In the genomic region with DNA sequence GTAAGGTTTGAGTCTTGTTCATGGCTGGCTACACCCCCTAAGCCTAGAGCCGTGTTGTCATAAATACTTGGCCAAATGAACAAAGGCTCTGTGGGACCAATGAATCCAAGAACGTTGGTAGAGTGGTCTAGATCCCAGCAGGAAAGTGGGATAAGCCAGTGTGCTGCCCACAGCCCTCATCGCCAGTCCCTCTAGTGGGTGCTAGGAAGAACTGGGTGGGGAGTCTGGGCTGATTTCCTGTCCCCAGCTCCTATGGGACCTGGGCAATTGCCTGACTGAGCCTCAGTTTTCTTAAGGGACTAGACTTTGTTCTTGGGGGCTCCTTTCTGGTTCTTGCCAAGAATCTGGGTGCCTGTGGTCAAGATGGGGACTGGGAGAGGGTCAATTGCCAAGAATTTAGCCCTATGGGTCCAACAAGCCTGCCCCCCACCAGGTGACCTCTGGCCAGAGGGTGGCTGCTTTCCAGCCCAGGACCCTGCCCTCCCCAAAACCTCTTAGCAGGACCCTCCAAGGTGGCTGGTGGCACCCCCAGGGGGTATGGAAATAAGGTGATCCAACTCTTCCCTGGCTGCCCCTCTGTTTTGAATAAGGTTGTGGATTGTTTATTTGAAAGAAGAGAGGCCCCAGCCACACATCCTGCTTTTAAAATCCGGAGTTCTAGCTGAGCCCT, we compare ENCODE assay signal across 19 cellular contexts. TPM values are rescaled to one million over a fixed set of nuclear protein-coding genes. Genes with fewer than 3 reads are reported as not detected.
DNase-seq lines count a peak whose midpoint lies in the region; ATAC-seq and TF ChIP-seq lines count a peak whose summit lies in the region.
"Had no signal": no experiment of that assay in that cellular context is flagged by ENCODE, and none has a peak within 500 bp of the region (broad histone marks: within the 10 kb centered on the region; RNA-seq: fewer than 3 reads in every experiment).

No MANE protein-coding gene starts in this region.

- H3K9me3 ChIP-seq in breast epithelium (no peaks in the 10 kb centered on the region), mucosa of rectum (ENCODE audit: control insufficient read depth in 2 of 2, low read length in 2 of 2) (no peaks in the 10 kb centered on the region), upper lobe of right lung (no peaks in the 10 kb centered on the region), testis (no peaks in the 10 kb centered on the region)
- H3K9me3 ChIP-seq: prostate gland had no signal

- TF ChIP-seq CTCF in breast epithelium (IDR thresholded peaks at IDR 0.05): no peak
- TF ChIP-seq CTCF in MCF 10A (IDR thresholded peaks at IDR 0.05; ENCODE audit: unreplicated experiment): no peak
- TF ChIP-seq CTCF in choroid plexus epithelial cell (conservative IDR thresholded peaks at IDR 0.05; ENCODE audit: low read depth, low read length): peak; percentile 34
- no peak for TF ChIP-seq CTCF in upper lobe of right lung (IDR thresholded peaks at IDR 0.05)
- no peak for TF ChIP-seq CTCF in testis (IDR thresholded peaks at IDR 0.05)

- no peaks in the 10 kb centered on the region for H3K9me3 Mint-ChIP-seq in MCF 10A (ENCODE audit: unreplicated experiment)

- TF ChIP-seq POLR2A in breast epithelium (IDR thresholded peaks at IDR 0.05) (no peak), testis (IDR thresholded peaks at IDR 0.05) (no peak)

- H3K36me3 ChIP-seq in breast epithelium (no peaks in the 10 kb centered on the region), mucosa of rectum (ENCODE audit: control insufficient read depth in 2 of 2, insufficient read depth in 2 of 2, low read length in 2 of 2) (no peaks in the 10 kb centered on the region), upper lobe of right lung (no peaks in the 10 kb centered on the region), testis (ENCODE audit: low read depth, missing control alignments) (no peaks in the 10 kb centered on the region)
- H3K36me3 ChIP-seq: prostate gland had no signal

- H3K27me3 Mint-ChIP-seq in MCF 10A (ENCODE audit: insufficient read depth, unreplicated experiment): no peaks in the 10 kb centered on the region

- DNase-seq in breast epithelium (ENCODE audit: low spot score in 2 of 2): no peak
- no peak for DNase-seq in MCF 10A (ENCODE audit: unreplicated experiment)
- DNase-seq in choroid plexus epithelial cell (ENCODE audit: low read depth): no peak
- DNase-seq in upper lobe of right lung: peak; percentile 35
- DNase-seq in NCI-H82 (lab: John Stamatoyannopoulos, UW): no peak
- no peak for DNase-seq in testis
- no peak for DNase-seq in stimulated activated CD4-positive, alpha-beta T cell treated with anti-CD3 and anti-CD28 coated beads, Interleukin-1b, Interleukin-23, amount 100 ng/mL, for 48 hours
- DNase-seq: activated CD8-positive, alpha-beta memory T cell treated with anti-CD3 and anti-CD28 coated beads, Interleukin-2, amount 50 U/mL, for 48 hours; amniotic stem cell; DMS 273 treated with DMSO at 0.1 percent for 48 hours; effector CD4-positive, alpha-beta T cell; GOT3; NCI-H1105; NCI-H526; SHP77 treated with DMSO at 0.1 percent for 48 hours had no signal

- peaks cover 6% of the 10 kb centered on the region for H3K4me1 Mint-ChIP-seq in MCF 10A (ENCODE audit: insufficient read depth, unreplicated experiment)

- intact Hi-C loops in breast epithelium (cut with DNase I; ENCODE audit: low total_unique reads) (no loop called here), MCF 10A (cut with micrococcal nuclease) (no loop called here), upper lobe of right lung (cut with DNase I) (no loop called here), testis (cut with DNase I; ENCODE audit: low total_unique reads) (no loop called here)

- no peak overlapping the region for H3K27ac Mint-ChIP-seq in MCF 10A (ENCODE audit: low read depth, unreplicated experiment)

- H3K36me3 Mint-ChIP-seq in MCF 10A (ENCODE audit: insufficient read depth, unreplicated experiment): no peaks in the 10 kb centered on the region

- POLR2A ChIA-PET in MCF 10A (lab: Yijun Ruan, JAX): no interaction called here

- H3K4me3 Mint-ChIP-seq in MCF 10A (ENCODE audit: unreplicated experiment): no peak overlapping the region

- H3K4me3 ChIP-seq in breast epithelium (no peak overlapping the region), choroid plexus epithelial cell (ENCODE audit: low read depth, low read length) (no peak overlapping the region), mucosa of rectum (ENCODE audit: low read length in 2 of 2) (no peak overlapping the region), upper lobe of right lung (no peak overlapping the region), testis (no peak overlapping the region)
- H3K4me3 ChIP-seq: prostate gland had no signal

- H3K27ac ChIP-seq in breast epithelium (peak overlapping the region; percentile 41 to 79), mucosa of rectum (ENCODE audit: low read depth in 2 of 2, low read length in 2 of 2) (peak overlapping the region; percentile 49 to 52), upper lobe of right lung (no peak overlapping the region), testis (no peak overlapping the region)
- H3K27ac ChIP-seq: 22Rv1, prostate gland, VCaP had no signal

- 71 to 87% methylated on average over 4 of the region's 4 CpGs for WGBS in testis, 2 donors

- no peak for ATAC-seq in upper lobe of right lung

- H3K4me1 ChIP-seq in breast epithelium (peaks cover 6 to 13% of the 10 kb centered on the region in 2 donors), mucosa of rectum (ENCODE audit: control insufficient read depth in 2 of 2, insufficient read depth in 2 of 2, low read length in 2 of 2) (peaks cover 10 to 14% of the 10 kb centered on the region in 2 donors), upper lobe of right lung (peaks cover 74% of the 10 kb centered on the region), testis (peaks cover 27% of the 10 kb centered on the region)

- no peak overlapping the region for H3K9ac ChIP-seq in mucosa of rectum (ENCODE audit: low read depth in 1 of 2, low read length in 2 of 2)

- BruUV-seq in MCF 10A (replicated peaks; lab: Mats Ljungman, UMichigan): no TSS peak

- CTCF ChIA-PET in MCF 10A (lab: Yijun Ruan, JAX): no interaction called here

- no peaks in the 10 kb centered on the region for H3K27me3 ChIP-seq in breast epithelium
- no peaks in the 10 kb centered on the region for H3K27me3 ChIP-seq in mucosa of rectum (ENCODE audit: control insufficient read depth in 2 of 2, insufficient read depth in 2 of 2, low read length in 2 of 2)
- no peaks in the 10 kb centered on the region for H3K27me3 ChIP-seq in upper lobe of right lung
- no peaks in the 10 kb centered on the region for H3K27me3 ChIP-seq in testis

RNA-seq across cellular contexts. Expression of gene SMAD6, which starts 42.7 kb away (rescaled TPM):
- total RNA-seq in breast epithelium (10 to 100 TPM in 2 of 3 donors, 1 to 10 TPM in 1; 7.6 to 22.6 (median 13.4) TPM), MCF 10A (2022) (not detected in 2 replicates), upper lobe of right lung (167 TPM), testis (10 to 100 TPM; 17.5 to 19.4 TPM)
- polyA plus RNA-seq in testis (ENCODE audit: insufficient read depth, low read depth, low replicate concordance): 3.2 TPM

Comparison
In these comparisons a context has a peak if more than half of its experiments do, and no peak if none do; other contexts are left out.
1. H3K27ac ChIP-seq: peak in breast epithelium (2 of 2) and mucosa of rectum (2 of 2); none in upper lobe of right lung (single experiment) and testis (0 of 2).